ENCODE assay signal across 13 cellular contexts in the genomic region with DNA sequence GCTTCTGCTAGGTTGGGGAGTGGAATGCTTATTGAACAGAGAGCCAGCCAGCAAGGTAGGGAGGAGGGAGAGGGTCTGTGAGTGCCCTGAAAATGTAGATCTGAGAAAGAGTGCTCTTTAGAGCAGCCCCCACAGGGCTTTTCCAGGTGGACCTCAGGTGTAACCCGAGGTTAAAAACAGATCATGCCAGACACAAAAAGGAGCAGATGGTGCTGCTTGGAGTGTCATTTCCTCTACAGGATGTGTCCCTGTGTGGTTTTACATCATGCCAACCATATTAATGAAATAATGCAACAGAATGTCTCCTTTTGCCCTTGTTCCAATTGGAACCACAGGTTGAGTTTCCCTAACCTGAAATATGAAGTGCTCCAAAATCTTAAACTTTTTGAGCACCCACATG. TPM values are rescaled to one million over a fixed set of nuclear protein-coding genes. Genes with fewer than 3 reads are reported as not detected.
DNase-seq lines count a peak whose midpoint lies in the region; ATAC-seq and TF ChIP-seq lines count a peak whose summit lies in the region.
"Had no signal": no experiment of that assay in that cellular context is flagged by ENCODE, and none has a peak within 500 bp of the region (broad histone marks: within the 10 kb centered on the region; RNA-seq: fewer than 3 reads in every experiment).

No MANE protein-coding gene starts in this region.

- H3K4me1 Mint-ChIP-seq in CD14-positive monocyte, result peaks cover 94% of the 10 kb centered on the region
- peaks cover 76% of the 10 kb centered on the region for H3K4me1 Mint-ChIP-seq in activated T-helper 17 cell treated with anti-CD3 and anti-CD28 coated beads, Interleukin-2, amount 50 U/mL, for 72 hours

- H3K79me2 ChIP-seq in mesendoderm (ENCODE audit: control insufficient read depth, insufficient read depth, low read length), result no peaks in the 10 kb centered on the region

- no peak overlapping the region for H2BK120ac ChIP-seq in mesendoderm (ENCODE audit: low read depth, low read length)

- H3K27me3 Mint-ChIP-seq in CD14-positive monocyte (ENCODE audit: low read depth in 3 of 3), result peaks cover 0 to 1% (median 0%) of the 10 kb centered on the region in 3 donors
- H3K27me3 Mint-ChIP-seq in activated T-helper 17 cell treated with anti-CD3 and anti-CD28 coated beads, Interleukin-2, amount 50 U/mL, for 72 hours, result no peaks in the 10 kb centered on the region

- no peak for TF ChIP-seq CTCF in CD14-positive monocyte (IDR thresholded peaks at IDR 0.05)

- whole genome bisulfite sequencing in mesendoderm (ENCODE audit: extremely low coverage, insufficient coverage, low lambda C conversion rate), result no CpG with 5 or more reads among the region's 1 CpG

- H3K27ac ChIP-seq in muscle layer of duodenum (ENCODE audit: low read length) (peak overlapping the region; percentile 45), mesendoderm (ENCODE audit: low read depth, low read length) (no peak overlapping the region)

- H2BK5ac ChIP-seq in mesendoderm (ENCODE audit: low read length), result no peak overlapping the region

- DNase-seq in CD14-positive monocyte (ENCODE audit: low spot score), result no peak
- peak; percentile 96 for DNase-seq in G401 (ENCODE audit: low spot score)
- DNase-seq in 8988T, result no peak
- DNase-seq in mesendoderm, result no peak
- no peak for DNase-seq in D341Med (ENCODE audit: low spot score)
- DNase-seq: activated effector memory CD4-positive, alpha-beta T cell treated with anti-CD3 and anti-CD28 coated beads, Interleukin-2, amount 50 U/mL, for 16 hours; mammary epithelial cell; NCI-H146; trophoblast cell had no signal

- H2AK5ac ChIP-seq in mesendoderm (ENCODE audit: low read length), result no peak overlapping the region

- no peak overlapping the region for H4K8ac ChIP-seq in mesendoderm (ENCODE audit: low read depth, low read length)

- H3K4me1 ChIP-seq in muscle layer of duodenum (ENCODE audit: control insufficient read depth in 1 of 2, insufficient read depth in 2 of 2, low read length in 2 of 2) (peaks cover 32 to 77% of the 10 kb centered on the region in 2 donors), mesendoderm (ENCODE audit: control insufficient read depth, low read depth, low read length) (no peaks in the 10 kb centered on the region)

- H3K4me2 ChIP-seq in mesendoderm (ENCODE audit: low read length), result no peak overlapping the region

- no peaks in the 10 kb centered on the region for H3K79me1 ChIP-seq in mesendoderm (ENCODE audit: low read length)

- no peak overlapping the region for H4K5ac ChIP-seq in mesendoderm (ENCODE audit: low read length)

- peak overlapping the region in 6 of 7 donors; percentile 35 to 100 (median 80) for H3K27ac Mint-ChIP-seq in CD14-positive monocyte
- peak overlapping the region; percentile 96 for H3K27ac Mint-ChIP-seq in activated T-helper 17 cell treated with anti-CD3 and anti-CD28 coated beads, Interleukin-2, amount 50 U/mL, for 72 hours

- H3K4ac ChIP-seq in mesendoderm (ENCODE audit: low read depth, low read length), result no peak overlapping the region

- peaks cover 27 to 33% of the 10 kb centered on the region in 2 donors for H3K36me3 Mint-ChIP-seq in CD14-positive monocyte
- peaks cover 86% of the 10 kb centered on the region for H3K36me3 Mint-ChIP-seq in activated T-helper 17 cell treated with anti-CD3 and anti-CD28 coated beads, Interleukin-2, amount 50 U/mL, for 72 hours (ENCODE audit: low read depth)

- no peak overlapping the region for H3K4me3 Mint-ChIP-seq in CD14-positive monocyte
- H3K4me3 Mint-ChIP-seq in activated T-helper 17 cell treated with anti-CD3 and anti-CD28 coated beads, Interleukin-2, amount 50 U/mL, for 72 hours, result peak overlapping the region; percentile 96

- H3K4me3 ChIP-seq in muscle layer of duodenum (ENCODE audit: low read depth in 1 of 2, low read length in 2 of 2) (no peak overlapping the region), mesendoderm (ENCODE audit: low read length) (no peak overlapping the region)

- no peaks in the 10 kb centered on the region for H3K36me3 ChIP-seq in muscle layer of duodenum (ENCODE audit: control insufficient read depth in 1 of 2, insufficient read depth in 2 of 2, low read length in 2 of 2)
- no peaks in the 10 kb centered on the region for H3K36me3 ChIP-seq in mesendoderm (ENCODE audit: control insufficient read depth, insufficient read depth, low read length)

- no peak overlapping the region for H2BK15ac ChIP-seq in mesendoderm (replicated peaks; ENCODE audit: low read depth)

- no peak overlapping the region for H3K9ac ChIP-seq in mesendoderm (ENCODE audit: low read length)

- no peaks in the 10 kb centered on the region for H3K9me3 ChIP-seq in muscle layer of duodenum (ENCODE audit: control insufficient read depth in 1 of 2, low read length in 2 of 2)

- no peak overlapping the region for H3K56ac ChIP-seq in mesendoderm (ENCODE audit: low read length)

- ATAC-seq in activated T-helper 17 cell treated with anti-CD3 and anti-CD28 coated beads, Interleukin-2, amount 50 U/mL, for 72 hours (replicated peaks), result no peak
- ATAC-seq in GM19463 (IDR thresholded peaks at IDR 0.05; ENCODE audit: unreplicated experiment), result no peak

- intact Hi-C loops in CD14-positive monocyte (cut with micrococcal nuclease), result loop anchor here in 1 of 2 donors (5.0 kb wide), 1 partner anchor 85 kb away; no protein-coding TSS in a partner anchor

- no peak overlapping the region for H3K23ac ChIP-seq in mesendoderm (ENCODE audit: low read length)

- H3K27me3 ChIP-seq in muscle layer of duodenum (ENCODE audit: low read depth, low read length) (no peaks in the 10 kb centered on the region), mesendoderm (ENCODE audit: insufficient read depth, low read length, poor library complexity) (no peaks in the 10 kb centered on the region)

- in situ Hi-C loops in G401 (cut with HindIII; ENCODE audit: low sequenced_read_pairs), result no loop called here

- H3K9me3 Mint-ChIP-seq in CD14-positive monocyte, result no peaks in the 10 kb centered on the region
- no peaks in the 10 kb centered on the region for H3K9me3 Mint-ChIP-seq in activated T-helper 17 cell treated with anti-CD3 and anti-CD28 coated beads, Interleukin-2, amount 50 U/mL, for 72 hours

- no peak overlapping the region for H3K18ac ChIP-seq in mesendoderm (ENCODE audit: low read length)

RNA-seq across cellular contexts. Expression of a gene that starts 6.4 kb away (rescaled TPM):
- 10 to 100 TPM; 17.3 to 30.1 TPM for polyA plus RNA-seq in CD14-positive monocyte
- total RNA-seq in G401 (2014; rRNA removed; shearing (Covaris generic)), result 1.4 and 1.5 TPM in 2 replicates
- total RNA-seq in activated T-helper 17 cell treated with anti-CD3 and anti-CD28 coated beads, Interleukin-2, amount 50 U/mL, for 72 hours, result 10 to 100 TPM; 76.9 to 96.4 TPM
- polyA plus RNA-seq in mesendoderm (2013, experiment 1 of 2), result 2.9 TPM
- polyA plus RNA-seq in mesendoderm (2013, experiment 2 of 2), result 2.6 TPM

RNA-seq across cellular contexts. Expression of a gene that starts 43.1 kb away (rescaled TPM):
- polyA plus RNA-seq in CD14-positive monocyte, result not detected
- total RNA-seq in G401 (2014; rRNA removed; shearing (Covaris generic)), result 0.75 TPM in 1 of 2 replicates, not detected in the other
- total RNA-seq in activated T-helper 17 cell treated with anti-CD3 and anti-CD28 coated beads, Interleukin-2, amount 50 U/mL, for 72 hours, result not detected
- 2.1 TPM for polyA plus RNA-seq in mesendoderm (2013, experiment 1 of 2)
- 1.8 TPM for polyA plus RNA-seq in mesendoderm (2013, experiment 2 of 2)
- total RNA-seq: HT-29, mammary epithelial cell had no signal
- polyA plus RNA-seq: mammary epithelial cell had no signal

Comparison
In these comparisons a context has a peak if more than half of its experiments do, and no peak if none do; other contexts are left out.
1. RNA of a gene that starts 6.4 kb away (total RNA-seq): 76.9 to 96.4 TPM in activated T-helper 17 cell treated with anti-CD3 and anti-CD28 coated beads, Interleukin-2, amount 50 U/mL, for 72 hours; 1.4 to 1.5 TPM in G401; every median in the first group is over 10 times any median in the second.